Comparison of ENCODE assay signal across 1 cellular context in the genomic region with DNA sequence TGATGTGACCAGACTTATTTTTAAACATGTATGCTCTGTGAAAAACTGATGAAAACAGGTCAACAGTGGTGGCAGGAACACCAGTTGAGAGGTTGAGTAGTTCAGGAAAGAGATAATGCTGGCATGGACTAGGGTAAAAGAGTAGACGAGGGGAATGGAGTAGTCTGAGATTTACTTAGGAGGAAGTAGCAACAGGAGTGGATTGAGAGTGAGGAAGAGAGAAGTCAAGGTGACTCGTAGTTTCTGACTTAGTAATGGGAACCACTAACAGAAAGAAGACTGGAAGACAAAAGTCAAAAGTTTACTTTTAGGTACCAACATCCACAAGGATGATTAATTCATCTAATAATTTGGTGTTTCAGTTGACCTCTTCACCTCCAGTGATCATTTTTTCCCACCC.
TF ChIP-seq lines count a peak whose summit lies in the region.

No MANE protein-coding gene starts in this region.

TF ChIP-seq in K562, 482 proteins besides CTCF, POLR2A, EP300 and RAD21:
- TF ChIP-seq POLR2AphosphoS5 (IDR thresholded peaks at IDR 0.05; ENCODE audit: control insufficient read depth, insufficient read depth, low read depth, low read length) = 0 out of 2 replicates have a peak, but pooled peaks have one; percentile 22
- peak; percentile 62 for TF ChIP-seq RBFOX2 (IDR thresholded peaks at IDR 0.05; ENCODE audit: low read depth, low read length)
- no peak for TF ChIP-seq RB1 (IDR thresholded peaks at IDR 0.05; ENCODE audit: low read depth)
